In genomic region chr11:44624761-44625221, GRCh38 we compare ENCODE assay signal across 10 cellular contexts. TPM values are rescaled to one million over a fixed set of nuclear protein-coding genes. Genes with fewer than 3 reads are reported as not detected.
DNase-seq lines count a peak whose midpoint lies in the region; ATAC-seq and TF ChIP-seq lines count a peak whose summit lies in the region.
"Had no signal": no experiment of that assay in that cellular context is flagged by ENCODE, and none has a peak within 500 bp of the region (broad histone marks: within the 10 kb centered on the region; RNA-seq: fewer than 3 reads in every experiment).

No MANE protein-coding gene starts in this region.

- H3K4me1 Mint-ChIP-seq in CD4-positive, alpha-beta T cell (ENCODE audit: low read depth), result peaks cover 27% of the 10 kb centered on the region

- POLR2A ChIA-PET in CD4-positive, alpha-beta T cell (lab: Charles Lee), result no interaction called here
- POLR2A ChIA-PET in GM10248 (lab: Yijun Ruan, JAX), result no interaction called here
- POLR2A ChIA-PET in PC-3 (lab: Charles Lee; ENCODE audit: unreplicated experiment), result no interaction called here

- H3F3A ChIP-seq in PC-3 (ENCODE audit: low read length, unreplicated experiment), result no peaks in the 10 kb centered on the region

- no peaks in the 10 kb centered on the region for H3K27me3 Mint-ChIP-seq in CD4-positive, alpha-beta T cell

- H3K4me1 ChIP-seq in prostate gland (replicated peaks), result no peaks in the 10 kb centered on the region
- H3K4me1 ChIP-seq in PC-3 (ENCODE audit: insufficient read depth, low read length), result no peaks in the 10 kb centered on the region

- H4K20me1 ChIP-seq in PC-3 (ENCODE audit: low read length), result no peaks in the 10 kb centered on the region

- H2AFZ ChIP-seq in PC-3 (ENCODE audit: low read length), result no peak overlapping the region

- intact Hi-C loops in CD4-positive, alpha-beta T cell (cut with DNase I, micrococcal nuclease), result loop anchor here (5.0 kb wide), 2 partner anchors 103 to 268 kb away; partner anchors contain the start of gene TSPAN18 (in 1 of the 2)
- intact Hi-C loops in prostate gland (cut with DNase I) (loop anchor here (5.0 kb wide), 3 partner anchors 103 to 483 kb away; partner anchors contain the start of gene TSPAN18), PC-3 (cut with micrococcal nuclease) (no loop called here)

- H3K27me3 ChIP-seq in CD4-positive, alpha-beta T cell (ENCODE audit: control insufficient read depth, insufficient read depth, low read length), result no peaks in the 10 kb centered on the region
- no peaks in the 10 kb centered on the region for H3K27me3 ChIP-seq in prostate gland (replicated peaks; ENCODE audit: insufficient read depth)
- H3K27me3 ChIP-seq in PC-3 (ENCODE audit: low read length), result peaks cover 14% of the 10 kb centered on the region

- H3K4me3 ChIP-seq in coronary artery (no peak overlapping the region), prostate gland (no peak overlapping the region), PC-3 (ENCODE audit: low read length) (no peak overlapping the region)

- BruUV-seq in PC-3 (replicated peaks; lab: Mats Ljungman, UMichigan), result no TSS peak

- no peak overlapping the region for H3K4me3 Mint-ChIP-seq in CD4-positive, alpha-beta T cell
- H3K4me3 Mint-ChIP-seq: CD8-positive, alpha-beta T cell had no signal

- 94% methylated on average over 4 of the region's 4 CpGs for WGBS in prostate gland

- ATAC-seq in CD4-positive, alpha-beta T cell (ENCODE audit: poor library complexity), result no peak
- no peak for ATAC-seq in PC-3
- ATAC-seq: CD8-positive, alpha-beta T cell had no signal

- peaks cover 12% of the 10 kb centered on the region for H3K36me3 Mint-ChIP-seq in CD4-positive, alpha-beta T cell (ENCODE audit: low read depth)
- H3K36me3 Mint-ChIP-seq: CD8-positive, alpha-beta T cell had no signal

- no peaks in the 10 kb centered on the region for H3K79me2 ChIP-seq in PC-3 (ENCODE audit: low read length)

- H3K27ac Mint-ChIP-seq in CD4-positive, alpha-beta T cell, result peak overlapping the region; percentile 24
- H3K27ac Mint-ChIP-seq: CD8-positive, alpha-beta T cell had no signal

- H3K36me3 ChIP-seq in prostate gland (no peaks in the 10 kb centered on the region), PC-3 (ENCODE audit: low read depth, low read length) (no peaks in the 10 kb centered on the region)

- peak in 1 of 10 experiments; percentile 25 for DNase-seq in CD4-positive, alpha-beta T cell
- DNase-seq in GM10248 (ENCODE audit: extremely low spot score), result peak; percentile 9
- DNase-seq in coronary artery (ENCODE audit: low spot score), result peak; percentile 43
- DNase-seq in prostate gland (ENCODE audit: low spot score), result peak; percentile 1
- DNase-seq in PC-3, result no peak
- no peak for DNase-seq in NCI-H1417 treated with DMSO at 0.1 percent for 48 hours (lab: John Stamatoyannopoulos, UW)
- DNase-seq in SKM-1 (lab: John Stamatoyannopoulos, UW; ENCODE audit: unreplicated experiment), result no peak
- no peak for DNase-seq in SHP77 (lab: John Stamatoyannopoulos, UW)
- DNase-seq: GDM1 had no signal

- H3K9me3 ChIP-seq in CD4-positive, alpha-beta T cell (ENCODE audit: control insufficient read depth, low read length), result peaks cover 4% of the 10 kb centered on the region
- H3K9me3 ChIP-seq in prostate gland (no peaks in the 10 kb centered on the region), PC-3 (ENCODE audit: low read length) (no peaks in the 10 kb centered on the region)

- H3K9me2 ChIP-seq in PC-3 (replicated peaks; ENCODE audit: low read length), result no peaks in the 10 kb centered on the region

- TF ChIP-seq CTCF in CD4-positive, alpha-beta T cell (IDR thresholded peaks at IDR 0.05), result no peak
- no peak for TF ChIP-seq CTCF in GM10248 (IDR thresholded peaks at IDR 0.05; ENCODE audit: control extremely low read depth, extremely low read depth, low read depth, missing control alignments)
- TF ChIP-seq CTCF in coronary artery (IDR thresholded peaks at IDR 0.05), result no peak
- no peak for TF ChIP-seq CTCF in prostate gland (IDR thresholded peaks at IDR 0.05)
- no peak for TF ChIP-seq CTCF in PC-3 (conservative IDR thresholded peaks at IDR 0.05; ENCODE audit: low read depth, low read length)

- no peak overlapping the region for H3K9ac ChIP-seq in PC-3 (ENCODE audit: low read length)

- no peaks in the 10 kb centered on the region for H3K9me3 Mint-ChIP-seq in CD4-positive, alpha-beta T cell
- H3K9me3 Mint-ChIP-seq: CD8-positive, alpha-beta T cell had no signal

- CTCF ChIA-PET in CD4-positive, alpha-beta T cell (lab: Charles Lee), result interaction anchor here (1.1 kb wide), 1 partner anchor 70 kb away, joined by 3 read pairs; no protein-coding TSS in a partner anchor
- CTCF ChIA-PET in GM10248 (lab: Yijun Ruan, JAX), result interaction anchor here (0.9 to 19.4 kb wide), 5 partner anchors 8 to 287 kb away, joined by 3 to 421 read pairs (median 6); partner anchors contain the start of gene CD82
- CTCF ChIA-PET in PC-3 (lab: Charles Lee), result no interaction called here

- no peak overlapping the region for H3K27ac ChIP-seq in CD4-positive, alpha-beta T cell (ENCODE audit: low read depth, low read length)
- H3K27ac ChIP-seq in coronary artery (no peak overlapping the region), prostate gland (no peak overlapping the region), PC-3 (ENCODE audit: low read length) (no peak overlapping the region)

- TF ChIP-seq POLR2A in prostate gland (IDR thresholded peaks at IDR 0.05), result no peak

- H3K4me2 ChIP-seq in PC-3 (ENCODE audit: low read length), result no peak overlapping the region

RNA-seq across cellular contexts. Expression of gene CD82, which starts 59.3 kb away (rescaled TPM):
- total RNA-seq in CD4-positive, alpha-beta T cell, result 10 to 100 TPM; 33.8 to 37.3 TPM
- 10 to 100 TPM; 35.1 to 54.6 TPM for total RNA-seq in prostate gland
- 4.3 and 5.0 TPM in 2 replicates for total RNA-seq in PC-3 (2014; rRNA removed)

Comparison
In these comparisons a context has a peak if more than half of its experiments do, and no peak if none do; other contexts are left out.
1. DNase-seq: peak in GM10248 (single experiment), coronary artery (single experiment) and prostate gland (single experiment); none in PC-3 (single experiment), NCI-H1417 treated with DMSO at 0.1 percent for 48 hours (single experiment), SKM-1 (single experiment) and SHP77 (0 of 2).